Comparison of ENCODE assay signal across 11 cellular contexts in the genomic region with DNA sequence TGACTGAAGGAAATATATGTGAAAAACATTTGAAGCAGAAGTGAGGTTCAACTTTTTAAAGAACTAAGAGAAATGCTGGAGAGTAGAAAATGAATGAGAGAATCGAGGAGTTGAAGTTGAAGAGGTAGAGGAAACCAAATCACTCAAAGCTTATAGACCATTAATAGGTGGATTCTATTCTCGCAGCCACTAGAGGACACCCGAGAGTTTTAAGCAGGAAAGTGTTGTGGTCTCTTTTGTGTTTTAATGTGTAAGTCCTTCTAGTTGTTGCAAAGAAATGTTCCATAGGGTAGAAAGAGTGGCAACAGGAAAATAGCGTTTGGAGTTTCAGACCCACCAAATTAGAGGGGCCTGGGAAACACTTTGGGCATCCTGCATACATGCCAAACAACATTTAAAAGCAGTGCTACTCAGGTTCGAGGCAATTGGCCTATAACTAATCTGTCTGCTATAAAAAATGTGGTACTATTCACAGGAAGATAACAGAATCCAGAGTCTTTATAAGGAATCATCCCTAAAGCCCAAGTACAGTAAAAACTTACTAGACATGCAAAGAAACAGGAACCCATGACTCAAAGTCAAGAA.
DNase-seq lines count a peak whose midpoint lies in the region; ATAC-seq and TF ChIP-seq lines count a peak whose summit lies in the region.
"Had no signal": no experiment of that assay in that cellular context is flagged by ENCODE, and none has a peak within 500 bp of the region (broad histone marks: within the 10 kb centered on the region; RNA-seq: fewer than 3 reads in every experiment).

No MANE protein-coding gene starts in this region.

- DNase-seq in DND-41 = no peak
- no peak for DNase-seq in H9
- peak; percentile 18 for DNase-seq in Panc1 (ENCODE audit: low read depth, low spot score)
- DNase-seq in iPS DF 19.7 (ENCODE audit: low read depth, low spot score) = peak; percentile 2
- no peak for DNase-seq in cerebellum (ENCODE audit: low spot score)
- DNase-seq in uterus = no peak
- no peak for DNase-seq in T-helper 9 cell
- DNase-seq: activated CD4-positive, alpha-beta T cell treated with anti-CD3 and anti-CD28 coated beads, Interleukin-2, amount 50 U/mL, for 48 hours; psoas muscle had no signal

- in situ Hi-C loops in Panc1 (cut with HindIII; ENCODE audit: low pct_unique_long_range_greater_than_20kb, low sequenced_read_pairs) = no loop called here

- no peak overlapping the region for H3K14ac ChIP-seq in H9 (ENCODE audit: insufficient read depth, low read length)

- ATAC-seq in DND-41 (ENCODE audit: insufficient read depth, low read depth) = no peak
- ATAC-seq in Panc1 = no peak
- ATAC-seq in HG02571 (IDR thresholded peaks at IDR 0.05; ENCODE audit: unreplicated experiment) = no peak
- ATAC-seq: psoas muscle had no signal

- H4K5ac ChIP-seq in H9 (ENCODE audit: insufficient read length, low read depth, low read length) = no peak overlapping the region

- H3K4me3 ChIP-seq in DND-41 (ENCODE audit: low read depth in 1 of 2, low read length in 2 of 2) (no peak overlapping the region), Panc1 (ENCODE audit: low read depth in 2 of 2, low read length in 2 of 2) (no peak overlapping the region), uterus (no peak overlapping the region)
- H3K4me3 ChIP-seq: esophagus muscularis mucosa, psoas muscle had no signal

- no peak for TF ChIP-seq POLR2A in uterus (IDR thresholded peaks at IDR 0.05)

- peaks cover 3% of the 10 kb centered on the region for H3K9me3 ChIP-seq in DND-41 (ENCODE audit: insufficient read depth, low read length, severe bottlenecking)
- H3K9me3 ChIP-seq in H9 (ENCODE audit: control insufficient read depth, low read depth, low read length) = no peaks in the 10 kb centered on the region
- H3K9me3 ChIP-seq in Panc1 (ENCODE audit: control insufficient read depth, insufficient read depth, low read depth, low read length) = no peaks in the 10 kb centered on the region
- H3K9me3 ChIP-seq in uterus = no peaks in the 10 kb centered on the region
- H3K9me3 ChIP-seq: esophagus muscularis mucosa, psoas muscle had no signal

- no peak overlapping the region for H3K18ac ChIP-seq in H9 (ENCODE audit: insufficient read length, low read depth, low read length)

- H3K9ac ChIP-seq in DND-41 (ENCODE audit: low read depth, low read length) (no peak overlapping the region), H9 (ENCODE audit: extremely low read depth, insufficient read length, low read length) (no peak overlapping the region)

- H2BK12ac ChIP-seq in H9 (ENCODE audit: insufficient read length, low read depth, low read length) = no peak overlapping the region

- H3K4ac ChIP-seq in H9 (ENCODE audit: low read depth, low read length) = no peak overlapping the region

- H3K27me3 ChIP-seq in DND-41 (ENCODE audit: insufficient read depth, low read length, poor library complexity) = no peaks in the 10 kb centered on the region
- H3K27me3 ChIP-seq in H9 (ENCODE audit: insufficient read depth, low read length) = no peaks in the 10 kb centered on the region
- H3K27me3 ChIP-seq in Panc1 (ENCODE audit: control insufficient read depth, insufficient read depth, low read length) = no peaks in the 10 kb centered on the region
- no peaks in the 10 kb centered on the region for H3K27me3 ChIP-seq in uterus

- POLR2A ChIA-PET in Panc1 (lab: Charles Lee) = no interaction called here

- 100% methylated on average over 1 of the region's 5 CpGs for WGBS in H9 (ENCODE audit: extremely low coverage, insufficient read length, low lambda C conversion rate)

- H3K4me2 ChIP-seq in DND-41 (ENCODE audit: insufficient read depth, low read length) = no peak overlapping the region
- H3K4me2 ChIP-seq in H9 (ENCODE audit: insufficient read depth, insufficient read length, low read length) = no peak overlapping the region

- H3K9me3 Mint-ChIP-seq in H9 = no peaks in the 10 kb centered on the region; a peak in 1 of 5 replicates

- intact Hi-C loops in Panc1 (cut with micrococcal nuclease; ENCODE audit: unreplicated experiment) = loop anchor here (10.0 kb wide), 1 partner anchor 294 kb away; no protein-coding TSS in a partner anchor
- intact Hi-C loops in uterus (cut with DNase I; ENCODE audit: low total_unique reads) = no loop called here

- H3K4me1 Mint-ChIP-seq in H9 = peaks cover 0 to under 1% of the 10 kb centered on the region in 2 experiments; a peak in 1 of 4 replicates

- no peak overlapping the region for H4K8ac ChIP-seq in H9 (replicated peaks; ENCODE audit: insufficient read length, low read depth, low read length)

- H3K4me1 ChIP-seq in DND-41 (ENCODE audit: insufficient read depth, low read length) (no peaks in the 10 kb centered on the region), H9 (ENCODE audit: insufficient read depth, low read length) (no peaks in the 10 kb centered on the region), Panc1 (ENCODE audit: control insufficient read depth, insufficient read depth, low read length) (no peaks in the 10 kb centered on the region), uterus (no peaks in the 10 kb centered on the region)
- H3K4me1 ChIP-seq: esophagus muscularis mucosa, psoas muscle had no signal

- H3K56ac ChIP-seq in H9 (ENCODE audit: insufficient read length, low read depth, low read length) = no peak overlapping the region

- H3K79me1 ChIP-seq in H9 (ENCODE audit: insufficient read depth, low read depth, low read length, poor library complexity, severe bottlenecking) = no peaks in the 10 kb centered on the region

- H4K91ac ChIP-seq in H9 (ENCODE audit: insufficient read length, low read depth, low read length) = no peak overlapping the region

- H2AK5ac ChIP-seq in H9 (ENCODE audit: insufficient read length, low read length) = no peak overlapping the region

- H3T11ph ChIP-seq in H9 (ENCODE audit: low read length) = no peak overlapping the region

- H3K79me2 ChIP-seq in DND-41 (ENCODE audit: insufficient read depth, low read length) (no peaks in the 10 kb centered on the region), H9 (ENCODE audit: insufficient read depth, low read length) (no peaks in the 10 kb centered on the region)

- no peak overlapping the region for H2BK120ac ChIP-seq in H9 (ENCODE audit: low read depth, low read length, poor library complexity, severe bottlenecking)

- H2BK20ac ChIP-seq in H9 (ENCODE audit: low read depth, low read length, poor library complexity, severe bottlenecking) = no peak overlapping the region

- CTCF ChIA-PET in Panc1 (lab: Charles Lee) = interaction anchor here (1.2 kb wide), 1 partner anchor 297 kb away, joined by 3 read pairs; no protein-coding TSS in a partner anchor

- no peaks in the 10 kb centered on the region for H3K36me3 ChIP-seq in DND-41 (ENCODE audit: insufficient read depth, low read length)
- no peaks in the 10 kb centered on the region for H3K36me3 ChIP-seq in Panc1 (ENCODE audit: control insufficient read depth, insufficient read depth, low read length)
- H3K36me3 ChIP-seq in uterus = no peaks in the 10 kb centered on the region
- H3K36me3 ChIP-seq: esophagus muscularis mucosa had no signal

- no peak overlapping the region for H3K4me3 Mint-ChIP-seq in H9

- no peak overlapping the region for H2BK5ac ChIP-seq in H9 (ENCODE audit: insufficient read length, low read length)

- H4K20me1 ChIP-seq in DND-41 (ENCODE audit: insufficient read depth, low read length) = no peaks in the 10 kb centered on the region
- no peaks in the 10 kb centered on the region for H4K20me1 ChIP-seq in H9 (ENCODE audit: control insufficient read depth, insufficient read depth, insufficient read length)

- no peak overlapping the region for H3K27ac Mint-ChIP-seq in H9

- no peak overlapping the region for H3K23ac ChIP-seq in H9 (ENCODE audit: insufficient read length, low read depth, low read length)

- peak; percentile 40 for TF ChIP-seq CTCF in DND-41 (IDR thresholded peaks at IDR 0.05; ENCODE audit: borderline replicate concordance, extremely low read depth, low read length, poor library complexity, severe bottlenecking)
- peak; percentile 74 for TF ChIP-seq CTCF in H9 (conservative IDR thresholded peaks at IDR 0.05)
- peak; percentile 60 for TF ChIP-seq CTCF in Panc1 (IDR thresholded peaks at IDR 0.05)
- TF ChIP-seq CTCF in uterus (IDR thresholded peaks at IDR 0.05) = no peak

- H3K23me2 ChIP-seq in H9 (ENCODE audit: insufficient read length, low read depth, low read length, poor library complexity, severe bottlenecking) = no peaks in the 10 kb centered on the region

- H3K27me3 Mint-ChIP-seq in H9 (ENCODE audit: low read depth) = no peaks in the 10 kb centered on the region

- H2AFZ ChIP-seq in DND-41 (ENCODE audit: low read depth, low read length) = no peak overlapping the region
- H2AFZ ChIP-seq in H9 (ENCODE audit: low read length) = no peak overlapping the region

- H2BK15ac ChIP-seq in H9 (ENCODE audit: low read depth, low read length) = no peak overlapping the region

- H3K27ac ChIP-seq in DND-41 (ENCODE audit: low read length) (no peak overlapping the region), H9 (ENCODE audit: insufficient read length, low read depth, low read length) (no peak overlapping the region), Panc1 (ENCODE audit: low read length) (no peak overlapping the region), uterus (no peak overlapping the region)
- H3K27ac ChIP-seq: esophagus muscularis mucosa, psoas muscle had no signal

- BruUV-seq in Panc1 (replicated peaks; lab: Mats Ljungman, UMichigan) = no TSS peak

- no peaks in the 10 kb centered on the region for H3K36me3 Mint-ChIP-seq in H9 (ENCODE audit: insufficient read depth in 1 of 3, low read depth in 3 of 3)

Comparison
In these comparisons a context has a peak if more than half of its experiments do, and no peak if none do; other contexts are left out.
1. DNase-seq: peak in Panc1 (single experiment) and iPS DF 19.7 (single experiment); none in DND-41 (single experiment), H9 (single experiment), cerebellum (single experiment), uterus (0 of 2) and T-helper 9 cell (single experiment).
2. CTCF ChIP-seq: peak in DND-41 (single experiment), H9 (single experiment) and Panc1 (single experiment); none in uterus (0 of 4).